22 cellular contexts compared by ENCODE assay signal in genomic region chr10:77309103-77310013, GRCh38.
DNase-seq lines count a peak whose midpoint lies in the region; ATAC-seq and TF ChIP-seq lines count a peak whose summit lies in the region.
"Had no signal": no experiment of that assay in that cellular context is flagged by ENCODE, and none has a peak within 500 bp of the region (broad histone marks: within the 10 kb centered on the region; RNA-seq: fewer than 3 reads in every experiment).

No MANE protein-coding gene starts in this region.

- H3K27me3 ChIP-seq in lung (ENCODE audit: control insufficient read depth, insufficient read depth) (no peaks in the 10 kb centered on the region), smooth muscle cell (ENCODE audit: low read depth) (no peaks in the 10 kb centered on the region)
- H3K27me3 ChIP-seq: BE2C had no signal

- no peaks in the 10 kb centered on the region for H3K4me1 Mint-ChIP-seq in activated T-cell treated with anti-CD3 and anti-CD28 coated beads, Interleukin-2, amount 50 U/mL, for 72 hours (ENCODE audit: low read depth)
- H3K4me1 Mint-ChIP-seq: CD14-positive monocyte; CD8-positive, alpha-beta memory T cell had no signal

- H3K36me3 ChIP-seq in lung (ENCODE audit: control insufficient read depth in 2 of 2, insufficient read depth in 2 of 2, low read length in 2 of 2) (no peaks in the 10 kb centered on the region), smooth muscle cell (ENCODE audit: low read depth) (no peaks in the 10 kb centered on the region)
- H3K36me3 ChIP-seq: BE2C had no signal

- no peak overlapping the region for H3K4me3 Mint-ChIP-seq in activated T-cell treated with anti-CD3 and anti-CD28 coated beads, Interleukin-2, amount 50 U/mL, for 72 hours
- H3K4me3 Mint-ChIP-seq: CD8-positive, alpha-beta memory T cell had no signal

- H3K27me3 Mint-ChIP-seq in activated T-cell treated with anti-CD3 and anti-CD28 coated beads, Interleukin-2, amount 50 U/mL, for 72 hours (ENCODE audit: low read depth), result peaks cover 6% of the 10 kb centered on the region

- no peaks in the 10 kb centered on the region for H3K79me2 ChIP-seq in smooth muscle cell (ENCODE audit: low read depth)

- TF ChIP-seq CTCF in lung (IDR thresholded peaks at IDR 0.05; ENCODE audit: control extremely low read depth, extremely low read depth) (no peak), smooth muscle cell (IDR thresholded peaks at IDR 0.05; ENCODE audit: borderline replicate concordance, insufficient read depth, poor library complexity, severe bottlenecking) (no peak)

- no peaks in the 10 kb centered on the region for H3K4me1 ChIP-seq in lung (ENCODE audit: control insufficient read depth in 2 of 2, insufficient read depth in 2 of 2, low read length in 2 of 2)
- H3K4me1 ChIP-seq in smooth muscle cell (ENCODE audit: low read depth), result peaks cover 8% of the 10 kb centered on the region
- H3K4me1 ChIP-seq: BE2C had no signal

- 78 to 81% methylated on average over 8 of the region's 8 CpGs for WGBS in lung, 2 donors
- WGBS in smooth muscle cell (ENCODE audit: low lambda C conversion rate), result 83% methylated on average over 8 of the region's 8 CpGs

- H3K4me2 ChIP-seq in smooth muscle cell, result peak overlapping the region; percentile 6

- H4K20me1 ChIP-seq in smooth muscle cell (ENCODE audit: low read depth), result no peaks in the 10 kb centered on the region

- peaks cover 13% of the 10 kb centered on the region for H3F3A ChIP-seq in smooth muscle cell (ENCODE audit: low read depth)

- peaks cover 1 to 2% of the 10 kb centered on the region in 2 donors for H3K9me3 Mint-ChIP-seq in activated T-cell treated with anti-CD3 and anti-CD28 coated beads, Interleukin-2, amount 50 U/mL, for 72 hours
- H3K9me3 Mint-ChIP-seq: CD8-positive, alpha-beta memory T cell had no signal

- H3K9me3 ChIP-seq in lung (ENCODE audit: control insufficient read depth in 2 of 2, insufficient read depth in 1 of 2, low read length in 1 of 2) (peaks cover 0 to 2% of the 10 kb centered on the region in 2 donors), smooth muscle cell (replicated peaks; ENCODE audit: low read depth) (no peaks in the 10 kb centered on the region)
- H3K9me3 ChIP-seq: BE2C had no signal

- H3K4me3 ChIP-seq in lung (no peak overlapping the region), smooth muscle cell (no peak overlapping the region)

- ATAC-seq in activated T-cell treated with anti-CD3 and anti-CD28 coated beads, Interleukin-2, amount 50 U/mL, for 72 hours (replicated peaks in 1 of 2), result no peak
- ATAC-seq in lung (ENCODE audit: insufficient read depth, low FRiP score) (peak; percentile 11), GM19328 (IDR thresholded peaks at IDR 0.05; ENCODE audit: unreplicated experiment) (no peak), HG03139 (IDR thresholded peaks at IDR 0.05; ENCODE audit: unreplicated experiment) (no peak)

- DNase-seq in activated T-cell treated with anti-CD3 and anti-CD28 coated beads, Interleukin-2, amount 50 U/mL, for 72 hours, result no peak
- DNase-seq in activated T-cell treated with anti-CD3 and anti-CD28 coated beads, Interleukin-2, amount 50 U/mL, for 48 hours, result no peak
- no peak for DNase-seq in lung (ENCODE audit: low spot score)
- no peak for DNase-seq in smooth muscle cell (lab: John Stamatoyannopoulos, UW; ENCODE audit: unreplicated experiment)
- no peak for DNase-seq in cerebellar cortex (ENCODE audit: low spot score)
- DNase-seq in HUDEP-2 (lab: John Stamatoyannopoulos, UW; ENCODE audit: unreplicated experiment in 76 of 76), result no peak
- DNase-seq: BE2C; CD8-positive, alpha-beta memory T cell; EL; GDM1; H7; NCI-H1048; NCI-H1694; NCI-H2029 treated with DMSO at 0.1 percent for 48 hours; NCI-H226; NCI-H510A; Right ventricle myocardium superior; RPMI8226 had no signal

- no peak overlapping the region for H3K27ac ChIP-seq in lung (ENCODE audit: low read depth in 1 of 2, low read length in 1 of 2)
- peak overlapping the region; percentile 41 for H3K27ac ChIP-seq in smooth muscle cell (ENCODE audit: low read depth)
- H3K27ac ChIP-seq: 22Rv1 had no signal

- H3K27ac Mint-ChIP-seq in activated T-cell treated with anti-CD3 and anti-CD28 coated beads, Interleukin-2, amount 50 U/mL, for 72 hours, result peak overlapping the region; percentile 83
- H3K27ac Mint-ChIP-seq: CD14-positive monocyte had no signal

- H3K9ac ChIP-seq in smooth muscle cell (ENCODE audit: low read depth), result no peak overlapping the region

- H3K36me3 Mint-ChIP-seq in activated T-cell treated with anti-CD3 and anti-CD28 coated beads, Interleukin-2, amount 50 U/mL, for 72 hours (ENCODE audit: insufficient read depth in 2 of 2), result no peaks in the 10 kb centered on the region
- H3K36me3 Mint-ChIP-seq: CD14-positive monocyte; CD8-positive, alpha-beta memory T cell had no signal

- H2AFZ ChIP-seq in smooth muscle cell (ENCODE audit: low read depth), result no peak overlapping the region
